In the genomic region with DNA sequence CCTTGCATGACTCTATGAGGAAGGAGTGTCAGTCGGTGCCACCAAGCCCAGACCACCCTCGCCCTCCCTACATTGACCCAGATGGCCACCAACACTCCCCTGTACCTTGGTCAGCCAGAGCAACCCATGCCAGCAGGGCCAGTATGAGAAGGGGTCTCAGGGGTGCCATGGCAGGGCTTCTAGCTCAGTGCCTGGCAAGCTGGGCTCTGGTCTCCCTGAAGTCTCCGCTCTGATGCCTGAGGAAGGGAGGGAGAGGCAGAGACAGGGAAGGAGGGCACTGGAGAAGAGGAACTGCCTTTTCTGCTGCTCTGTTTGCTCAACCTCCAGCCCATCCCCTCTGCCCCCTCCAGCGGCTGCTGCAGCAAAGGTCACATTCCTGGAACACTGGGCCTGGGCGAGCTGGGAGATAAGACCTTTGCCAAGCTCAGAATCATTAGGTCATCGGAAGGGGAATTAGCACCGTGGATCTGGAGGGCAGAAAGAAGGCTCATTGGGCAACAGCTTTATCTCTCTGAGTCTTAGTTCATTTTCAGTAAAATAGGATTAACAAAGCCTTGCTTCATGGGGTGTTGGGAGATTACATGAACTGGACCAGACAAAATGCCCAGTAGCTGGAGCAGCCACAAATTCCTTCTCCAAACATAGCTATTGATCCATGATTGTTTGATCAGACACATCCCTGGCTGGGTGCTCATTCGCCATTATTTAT, we compare ENCODE assay signal across 1 cellular context.
A peak's percentile ranks its signal among the peaks of the same experiment; 100 is the strongest.
TF ChIP-seq lines count a peak whose summit lies in the region.

A gene with protein sequence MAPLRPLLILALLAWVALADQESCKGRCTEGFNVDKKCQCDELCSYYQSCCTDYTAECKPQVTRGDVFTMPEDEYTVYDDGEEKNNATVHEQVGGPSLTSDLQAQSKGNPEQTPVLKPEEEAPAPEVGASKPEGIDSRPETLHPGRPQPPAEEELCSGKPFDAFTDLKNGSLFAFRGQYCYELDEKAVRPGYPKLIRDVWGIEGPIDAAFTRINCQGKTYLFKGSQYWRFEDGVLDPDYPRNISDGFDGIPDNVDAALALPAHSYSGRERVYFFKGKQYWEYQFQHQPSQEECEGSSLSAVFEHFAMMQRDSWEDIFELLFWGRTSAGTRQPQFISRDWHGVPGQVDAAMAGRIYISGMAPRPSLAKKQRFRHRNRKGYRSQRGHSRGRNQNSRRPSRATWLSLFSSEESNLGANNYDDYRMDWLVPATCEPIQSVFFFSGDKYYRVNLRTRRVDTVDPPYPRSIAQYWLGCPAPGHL (minus strand): TSS at position 273 of the 709 bp plus-strand sequence. CDS start 104 bp downstream, at position 169.

TF ChIP-seq in A549, 52 proteins besides CTCF, POLR2A, EP300 and RAD21 (continued from another document):
- TF ChIP-seq ELK1 (IDR thresholded peaks at IDR 0.05; ENCODE audit: low read depth, low read length) (no peak), E2F6 (IDR thresholded peaks at IDR 0.05; ENCODE audit: borderline replicate concordance, low read depth) (no peak), CEBPB (IDR thresholded peaks at IDR 0.05) (peak in 1 of 2 experiments; percentile 42; a peak in 2 of 4 replicates), SREBF2 (IDR thresholded peaks at IDR 0.05) (no peak)
- TF ChIP-seq, protein P1, sequence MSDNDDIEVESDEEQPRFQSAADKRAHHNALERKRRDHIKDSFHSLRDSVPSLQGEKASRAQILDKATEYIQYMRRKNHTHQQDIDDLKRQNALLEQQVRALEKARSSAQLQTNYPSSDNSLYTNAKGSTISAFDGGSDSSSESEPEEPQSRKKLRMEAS (IDR thresholded peaks at IDR 0.05): peak; percentile 30; the same call in 1 of the 2 replicates
